19 cellular contexts compared by ENCODE assay signal in genomic region chr5:13244151-13244550, GRCh38.
DNase-seq lines count a peak whose midpoint lies in the region; ATAC-seq and TF ChIP-seq lines count a peak whose summit lies in the region.
"Had no signal": no experiment of that assay in that cellular context is flagged by ENCODE, and none has a peak within 500 bp of the region (broad histone marks: within the 10 kb centered on the region; RNA-seq: fewer than 3 reads in every experiment).

No MANE protein-coding gene starts in this region.

- peak; percentile 9 for DNase-seq in activated gamma-delta T cell (lab: John Stamatoyannopoulos, UW)
- DNase-seq in activated gamma-delta T cell treated with Interleukin-2 at 50 U/mL for 16 hours = no peak
- DNase-seq in chondrocyte (ENCODE audit: low spot score) = peak; percentile 85
- no peak for DNase-seq in neuronal stem cell (ENCODE audit: low spot score)
- DNase-seq in caudate nucleus (lab: John Stamatoyannopoulos, UW) = no peak
- DNase-seq: CD4-positive, alpha-beta T cell; DMS 273 treated with DMSO at 0.1 percent for 48 hours; DMS79; EL; GDM1; GOT3; HFFc6 had no signal

- no peak overlapping the region for H2BK15ac ChIP-seq in neuronal stem cell (ENCODE audit: low read length)

- H4K91ac ChIP-seq in neuronal stem cell (ENCODE audit: low read depth, low read length, poor library complexity) = no peak overlapping the region

- H3K4me2 ChIP-seq in neuronal stem cell (ENCODE audit: insufficient read depth, low read length, poor library complexity, severe bottlenecking) = no peak overlapping the region
- H3K4me2 ChIP-seq: BLaER1 treated with 17β-estradiol and CSF1 and Interleukin-3, amounts not matched to agents 10 nM and 100 nM had no signal

- no peak overlapping the region for H3K18ac ChIP-seq in neuronal stem cell (ENCODE audit: low read length)

- H3K9me3 Mint-ChIP-seq in chondrocyte (ENCODE audit: low read depth) = peaks cover 2% of the 10 kb centered on the region

- H3K4me1 Mint-ChIP-seq in chondrocyte (ENCODE audit: low read depth) = no peaks in the 10 kb centered on the region
- H3K4me1 Mint-ChIP-seq: B cell; CD14-positive monocyte; CD8-positive, alpha-beta memory T cell had no signal

- H3K23ac ChIP-seq in neuronal stem cell (ENCODE audit: low read depth, low read length, poor library complexity) = no peak overlapping the region

- H3K4ac ChIP-seq in neuronal stem cell (ENCODE audit: low read length) = no peak overlapping the region

- no peak overlapping the region for H2AFZ ChIP-seq in neuronal stem cell (ENCODE audit: low read length)

- H3K79me1 ChIP-seq in neuronal stem cell (ENCODE audit: low read depth, low read length) = no peaks in the 10 kb centered on the region

- no peak for ATAC-seq in HG03439 (IDR thresholded peaks at IDR 0.05; ENCODE audit: unreplicated experiment)

- H2AK5ac ChIP-seq in neuronal stem cell (ENCODE audit: low read depth, low read length) = no peak overlapping the region

- no peak overlapping the region for H4K8ac ChIP-seq in neuronal stem cell (ENCODE audit: low read depth, low read length)

- H2BK5ac ChIP-seq in neuronal stem cell (ENCODE audit: low read length) = no peak overlapping the region

- H3K4me3 Mint-ChIP-seq in chondrocyte (ENCODE audit: unreplicated experiment) = no peak overlapping the region
- H3K4me3 Mint-ChIP-seq: B cell; CD14-positive monocyte; CD4-positive, alpha-beta T cell; CD8-positive, alpha-beta memory T cell; HFFc6 had no signal

- no peak overlapping the region for H3K4me3 ChIP-seq in neuronal stem cell (ENCODE audit: low read length in 2 of 2)
- H3K4me3 ChIP-seq: BLaER1 treated with 17β-estradiol and CSF1 and Interleukin-3, amounts not matched to agents 10 nM and 100 nM; HAP-1 had no signal

- no peak overlapping the region for H3K14ac ChIP-seq in neuronal stem cell (ENCODE audit: low read length)

- H3K27ac ChIP-seq in neuronal stem cell (replicated peaks; ENCODE audit: low read length) (no peak overlapping the region), caudate nucleus (ENCODE audit: low read depth, low read length) (no peak overlapping the region)
- H3K27ac ChIP-seq: 22Rv1; BLaER1 treated with 17β-estradiol and CSF1 and Interleukin-3, amounts not matched to agents 10 nM and 100 nM had no signal

- H2BK12ac ChIP-seq in neuronal stem cell (ENCODE audit: low read length) = peak overlapping the region; percentile 16

- H3K9me3 ChIP-seq in neuronal stem cell (replicated peaks in 1 of 2; ENCODE audit: control insufficient read depth in 2 of 2, insufficient read depth in 1 of 2, low read depth in 1 of 2, low read length in 2 of 2) = peaks cover 0 to 4% of the 10 kb centered on the region in 2 donors
- H3K9me3 ChIP-seq: HAP-1 had no signal

- peaks cover 0 to 4% of the 10 kb centered on the region in 2 donors for H3K4me1 ChIP-seq in neuronal stem cell (ENCODE audit: control insufficient read depth in 2 of 2, insufficient read depth in 1 of 2, low read depth in 1 of 2, low read length in 2 of 2)
- H3K4me1 ChIP-seq: BLaER1 treated with 17β-estradiol and CSF1 and Interleukin-3, amounts not matched to agents 10 nM and 100 nM; HAP-1 had no signal

- no CpG with 5 or more reads among the region's 20 CpGs for WGBS in neuronal stem cell (ENCODE audit: extremely low coverage in 2 of 2, insufficient read length in 2 of 2, insufficient replicate concordance in 1 of 2), 2 donors

- H3K27me3 ChIP-seq in neuronal stem cell (ENCODE audit: control insufficient read depth in 3 of 3, insufficient read depth in 3 of 3, low read depth in 1 of 3, low read length in 3 of 3) = no peaks in the 10 kb centered on the region
- H3K27me3 ChIP-seq: BLaER1 treated with 17β-estradiol and CSF1 and Interleukin-3, amounts not matched to agents 10 nM and 100 nM had no signal

- TF ChIP-seq CTCF in chondrocyte (IDR thresholded peaks at IDR 0.05) = no peak

- no peaks in the 10 kb centered on the region for H3K27me3 Mint-ChIP-seq in chondrocyte (ENCODE audit: low read depth)
- H3K27me3 Mint-ChIP-seq: B cell; CD4-positive, alpha-beta T cell; CD8-positive, alpha-beta memory T cell had no signal

- H3K9ac ChIP-seq in neuronal stem cell (ENCODE audit: low read depth, low read length, poor library complexity) = no peak overlapping the region
- H3K9ac ChIP-seq: BLaER1 treated with 17β-estradiol and CSF1 and Interleukin-3, amounts not matched to agents 10 nM and 100 nM had no signal

- no peaks in the 10 kb centered on the region for H3K36me3 Mint-ChIP-seq in chondrocyte (ENCODE audit: low read depth)
- H3K36me3 Mint-ChIP-seq: CD14-positive monocyte; CD8-positive, alpha-beta memory T cell had no signal

- no peaks in the 10 kb centered on the region for H3K36me3 ChIP-seq in neuronal stem cell (replicated peaks in 1 of 2; ENCODE audit: control insufficient read depth in 2 of 2, insufficient read depth in 2 of 2, low read length in 2 of 2)
- H3K36me3 ChIP-seq: BLaER1 treated with 17β-estradiol and CSF1 and Interleukin-3, amounts not matched to agents 10 nM and 100 nM; HAP-1 had no signal

- no peak overlapping the region for H3K27ac Mint-ChIP-seq in chondrocyte (ENCODE audit: unreplicated experiment)
- H3K27ac Mint-ChIP-seq: B cell; CD14-positive monocyte; CD4-positive, alpha-beta T cell; CD8-positive, alpha-beta memory T cell; HFFc6 had no signal

- H2BK120ac ChIP-seq in neuronal stem cell (ENCODE audit: low read depth, low read length) = no peak overlapping the region

Comparison
In these comparisons a context has a peak if more than half of its experiments do, and no peak if none do; other contexts are left out.
1. DNase-seq: peak in activated gamma-delta T cell (single experiment) and chondrocyte (single experiment); none in activated gamma-delta T cell treated with Interleukin-2 at 50 U/mL for 16 hours (single experiment), neuronal stem cell (single experiment) and caudate nucleus (0 of 61).